In genomic region chr21:16517380-16517779, GRCh38 we compare ENCODE assay signal across 21 cellular contexts.
DNase-seq lines count a peak whose midpoint lies in the region; ATAC-seq and TF ChIP-seq lines count a peak whose summit lies in the region.
"Had no signal": no experiment of that assay in that cellular context is flagged by ENCODE, and none has a peak within 500 bp of the region (broad histone marks: within the 10 kb centered on the region; RNA-seq: fewer than 3 reads in every experiment).

No MANE protein-coding gene starts in this region.

- peaks cover 4% of the 10 kb centered on the region for H3K9me3 ChIP-seq in adipocyte (ENCODE audit: control insufficient read depth, low read length)
- H3K9me3 ChIP-seq: BE2C had no signal

- no peaks in the 10 kb centered on the region for H3K36me3 ChIP-seq in adipocyte (ENCODE audit: control insufficient read depth, insufficient read depth, low read length, severe bottlenecking)
- H3K36me3 ChIP-seq: BE2C had no signal

- ATAC-seq in omental fat pad (ENCODE audit: low FRiP score) (peak; percentile 44), HG02759 (IDR thresholded peaks at IDR 0.05; ENCODE audit: unreplicated experiment) (no peak)

- no peak overlapping the region for H3K4me3 ChIP-seq in adipocyte (ENCODE audit: low read length)

- TF ChIP-seq CTCF in omental fat pad (IDR thresholded peaks at IDR 0.05) = no peak

- no peaks in the 10 kb centered on the region for H3K27me3 ChIP-seq in adipocyte (replicated peaks; ENCODE audit: control insufficient read depth, insufficient read depth, low read length)
- H3K27me3 ChIP-seq: BE2C had no signal

- DNase-seq in adipocyte (ENCODE audit: low read depth) (peak; percentile 50), fibroblast of gingiva (ENCODE audit: low read depth) (peak; percentile 23), omental fat pad (ENCODE audit: low spot score) (no peak), HCEC 1CT (no peak), middle frontal gyrus (ENCODE audit: extremely low spot score, low spot score) (no peak)
- no peak for DNase-seq in activated T-cell treated with anti-CD3 and anti-CD28 coated beads, Interleukin-2, amount 50 U/mL, for 48 hours
- DNase-seq: ACHN; BE2C; CD4-positive, alpha-beta T cell; DMS53; HFFc6; KG1; NCI-H1417 treated with DMSO at 0.1 percent for 48 hours; NCI-H2029; NCI-H2171; NCI-H446; NCI-H748 treated with DMSO at 0.1 percent for 48 hours; OCI-M1; RPMI8226; SIG-M5 had no signal

- H3K4me1 ChIP-seq in adipocyte (ENCODE audit: control insufficient read depth, insufficient read depth, low read length) = peaks cover 13% of the 10 kb centered on the region
- H3K4me1 ChIP-seq: BE2C had no signal

- no peak overlapping the region for H3K9ac ChIP-seq in adipocyte (ENCODE audit: low read length)

Comparison
In these comparisons a context has a peak if more than half of its experiments do, and no peak if none do; other contexts are left out.
1. DNase-seq: peak in adipocyte (single experiment) and fibroblast of gingiva (single experiment); none in omental fat pad (single experiment), activated T-cell treated with anti-CD3 and anti-CD28 coated beads, Interleukin-2, amount 50 U/mL, for 48 hours (0 of 2), HCEC 1CT (single experiment) and middle frontal gyrus (single experiment).